9 cellular contexts compared by ENCODE assay signal in the genomic region with DNA sequence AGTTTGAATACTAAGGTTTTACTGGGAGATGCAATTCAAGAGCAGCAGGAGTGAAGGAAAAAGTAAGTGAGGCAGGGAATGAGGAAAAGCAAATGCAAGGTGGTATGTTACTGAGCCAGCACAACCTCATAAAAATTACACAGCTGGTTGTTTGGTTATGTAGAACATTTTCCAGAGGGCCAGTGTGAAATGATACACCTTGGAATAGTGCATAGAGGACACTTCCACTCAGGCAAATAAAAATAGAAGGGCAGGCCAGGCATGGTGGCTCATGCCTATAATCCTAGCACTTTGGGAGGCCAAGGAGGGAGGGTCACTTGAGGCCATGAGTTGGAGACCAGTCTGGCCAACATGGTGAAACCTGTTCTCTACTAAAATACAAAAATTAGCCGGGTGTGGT.
"Had no signal": no experiment of that assay in that cellular context is flagged by ENCODE, and none has a peak within 500 bp of the region (broad histone marks: within the 10 kb centered on the region; RNA-seq: fewer than 3 reads in every experiment).

No MANE protein-coding gene starts in this region.

- H3K36me3 ChIP-seq: HAP-1 had no signal

- H3K4me3 ChIP-seq: GM23248, GM23338, HAP-1 had no signal

- H3K4me1 ChIP-seq: HAP-1 had no signal

- H3K27ac ChIP-seq: GM23248 had no signal

- H3K9me3 Mint-ChIP-seq: GM23338, H9, HFFc6 had no signal

- H3K4me1 Mint-ChIP-seq: GM23338, H9 had no signal

- DNase-seq: GM23248, GOT3, H7, H9, HCEC 1CT, HFFc6 had no signal

- ATAC-seq: GM23338, HCT116 had no signal

- H3K4me3 Mint-ChIP-seq: GM23338, H9, HFFc6 had no signal

- H3K9me3 ChIP-seq: HAP-1 had no signal

- H3K27ac Mint-ChIP-seq: GM23338, H9, HFFc6 had no signal
